In genomic region chr21:41321211-41321907, GRCh38 we compare ENCODE assay signal across 11 cellular contexts. TPM values are rescaled to one million over a fixed set of nuclear protein-coding genes. Genes with fewer than 3 reads are reported as not detected.
DNase-seq lines count a peak whose midpoint lies in the region; ATAC-seq and TF ChIP-seq lines count a peak whose summit lies in the region.
"Had no signal": no experiment of that assay in that cellular context is flagged by ENCODE, and none has a peak within 500 bp of the region (broad histone marks: within the 10 kb centered on the region; RNA-seq: fewer than 3 reads in every experiment).

No MANE protein-coding gene starts in this region.

- H3K36me3 Mint-ChIP-seq in activated naive CD4-positive, alpha-beta T cell treated with anti-CD3 and anti-CD28 coated beads, Interleukin-2, amount 50 U/mL, for 72 hours: no peaks in the 10 kb centered on the region
- no peaks in the 10 kb centered on the region for H3K36me3 Mint-ChIP-seq in activated CD8-positive, alpha-beta T cell treated with anti-CD3 and anti-CD28 coated beads for 36 hours (ENCODE audit: low read depth)

- no peak for TF ChIP-seq CTCF in activated CD8-positive, alpha-beta T cell treated with anti-CD3 and anti-CD28 coated beads for 36 hours (IDR thresholded peaks at IDR 0.05)
- no peak for TF ChIP-seq CTCF in lower lobe of right lung (IDR thresholded peaks at IDR 0.05)

- no peak overlapping the region for H2AK5ac ChIP-seq in mesendoderm (ENCODE audit: low read length)

- intact Hi-C loops in activated CD8-positive, alpha-beta T cell treated with anti-CD3 and anti-CD28 coated beads for 36 hours (cut with micrococcal nuclease): no loop called here
- intact Hi-C loops in lower lobe of right lung (cut with DNase I): no loop called here

- H3K4me3 ChIP-seq in mesendoderm (ENCODE audit: low read length): no peak overlapping the region
- H3K4me3 ChIP-seq in lower lobe of right lung: no peak overlapping the region
- H3K4me3 ChIP-seq: ovary had no signal

- in situ Hi-C loops in G401 (cut with HindIII; ENCODE audit: low sequenced_read_pairs): no loop called here

- no peak overlapping the region for H3K9ac ChIP-seq in mesendoderm (ENCODE audit: low read length)

- H2BK5ac ChIP-seq in mesendoderm (ENCODE audit: low read length): no peak overlapping the region

- no peak for DNase-seq in activated naive CD4-positive, alpha-beta T cell treated with anti-CD3 and anti-CD28 coated beads, Interleukin-2, amount 50 U/mL, for 72 hours (ENCODE audit: low spot score in 2 of 2)
- DNase-seq in activated naive CD4-positive, alpha-beta T cell treated with anti-CD3 and anti-CD28 coated beads, Interleukin-2, amount 50 U/mL, for 16 hours: no peak
- DNase-seq in NCI-H187 (lab: John Stamatoyannopoulos, UW) (peak; percentile 50 to 61), G401 (ENCODE audit: low spot score) (no peak), mesendoderm (no peak), lower lobe of right lung (no peak)
- peak; percentile 34 for DNase-seq in activated CD8-positive, alpha-beta T cell treated with anti-CD3 and anti-CD28 coated beads for 36 hours
- DNase-seq in stimulated activated naive CD8-positive, alpha-beta T cell treated with anti-CD3 and anti-CD28 coated beads, Interleukin-15, Interleukin-2, amounts not matched to agents 100 U/mL and 50 U/mL, for 24 hours: peak; percentile 13
- DNase-seq: GOT3, mammary epithelial cell, ovary had no signal

- no CpG with 5 or more reads among the region's 20 CpGs for WGBS in mesendoderm (ENCODE audit: extremely low coverage, insufficient coverage, low lambda C conversion rate)

- H3K79me2 ChIP-seq in mesendoderm (ENCODE audit: control insufficient read depth, insufficient read depth, low read length): no peaks in the 10 kb centered on the region

- H3K27me3 ChIP-seq in mesendoderm (ENCODE audit: insufficient read depth, low read length, poor library complexity) (no peaks in the 10 kb centered on the region), lower lobe of right lung (ENCODE audit: low read depth) (peaks cover 9% of the 10 kb centered on the region)
- H3K27me3 ChIP-seq: ovary had no signal

- ATAC-seq in activated naive CD4-positive, alpha-beta T cell treated with anti-CD3 and anti-CD28 coated beads, Interleukin-2, amount 50 U/mL, for 72 hours: peak; percentile 55 to 59
- peak; percentile 68 for ATAC-seq in activated CD8-positive, alpha-beta T cell treated with anti-CD3 and anti-CD28 coated beads for 36 hours
- ATAC-seq in stimulated activated naive CD8-positive, alpha-beta T cell treated with anti-CD3 and anti-CD28 coated beads, Interleukin-15, Interleukin-2, amounts not matched to agents 100 U/mL and 50 U/mL, for 24 hours: peak; percentile 54
- ATAC-seq in lower lobe of right lung: no peak

- peaks cover 13% of the 10 kb centered on the region for H3K4me1 Mint-ChIP-seq in activated CD8-positive, alpha-beta T cell treated with anti-CD3 and anti-CD28 coated beads for 36 hours (ENCODE audit: low read depth)

- H3K27ac ChIP-seq in mesendoderm (ENCODE audit: low read depth, low read length) (no peak overlapping the region), lower lobe of right lung (no peak overlapping the region)
- H3K27ac ChIP-seq: ovary had no signal

- H4K5ac ChIP-seq in mesendoderm (ENCODE audit: low read length): no peak overlapping the region

- H3K56ac ChIP-seq in mesendoderm (ENCODE audit: low read length): no peak overlapping the region

- peaks cover 13% of the 10 kb centered on the region for H3K27me3 Mint-ChIP-seq in activated CD8-positive, alpha-beta T cell treated with anti-CD3 and anti-CD28 coated beads for 36 hours

- H3K4me1 ChIP-seq in mesendoderm (ENCODE audit: control insufficient read depth, low read depth, low read length): peaks cover 1% of the 10 kb centered on the region
- peaks cover 7% of the 10 kb centered on the region for H3K4me1 ChIP-seq in lower lobe of right lung

- no peaks in the 10 kb centered on the region for H3K9me3 Mint-ChIP-seq in activated naive CD4-positive, alpha-beta T cell treated with anti-CD3 and anti-CD28 coated beads, Interleukin-2, amount 50 U/mL, for 72 hours
- no peaks in the 10 kb centered on the region for H3K9me3 Mint-ChIP-seq in activated CD8-positive, alpha-beta T cell treated with anti-CD3 and anti-CD28 coated beads for 36 hours

- no peak overlapping the region for H3K4me3 Mint-ChIP-seq in activated CD8-positive, alpha-beta T cell treated with anti-CD3 and anti-CD28 coated beads for 36 hours

- no peak overlapping the region for H3K4me2 ChIP-seq in mesendoderm (ENCODE audit: low read length)

- H3K18ac ChIP-seq in mesendoderm (ENCODE audit: low read length): no peak overlapping the region

- no peak overlapping the region for H4K8ac ChIP-seq in mesendoderm (ENCODE audit: low read depth, low read length)

- no peak overlapping the region for H3K27ac Mint-ChIP-seq in activated naive CD4-positive, alpha-beta T cell treated with anti-CD3 and anti-CD28 coated beads, Interleukin-2, amount 50 U/mL, for 72 hours
- H3K27ac Mint-ChIP-seq in activated CD8-positive, alpha-beta T cell treated with anti-CD3 and anti-CD28 coated beads for 36 hours: no peak overlapping the region

- POLR2A ChIA-PET in activated CD8-positive, alpha-beta T cell treated with anti-CD3 and anti-CD28 coated beads for 36 hours (lab: Charles Lee): no interaction called here

- no peak overlapping the region for H2BK120ac ChIP-seq in mesendoderm (ENCODE audit: low read depth, low read length)

- CTCF ChIA-PET in activated CD8-positive, alpha-beta T cell treated with anti-CD3 and anti-CD28 coated beads for 36 hours (lab: Charles Lee): no interaction called here

- H3K36me3 ChIP-seq in mesendoderm (ENCODE audit: control insufficient read depth, insufficient read depth, low read length): no peaks in the 10 kb centered on the region
- H3K36me3 ChIP-seq in lower lobe of right lung: no peaks in the 10 kb centered on the region
- H3K36me3 ChIP-seq: ovary had no signal

- H2BK15ac ChIP-seq in mesendoderm (replicated peaks; ENCODE audit: low read depth): no peak overlapping the region

- no peak overlapping the region for H3K23ac ChIP-seq in mesendoderm (ENCODE audit: low read length)

- no peaks in the 10 kb centered on the region for H3K9me3 ChIP-seq in lower lobe of right lung
- H3K9me3 ChIP-seq: ovary had no signal

- no peak overlapping the region for H3K4ac ChIP-seq in mesendoderm (ENCODE audit: low read depth, low read length)

- no peaks in the 10 kb centered on the region for H3K79me1 ChIP-seq in mesendoderm (ENCODE audit: low read length)

RNA-seq across cellular contexts. Expression of gene FAM3B, which starts 4.8 kb away (rescaled TPM):
- total RNA-seq in activated naive CD4-positive, alpha-beta T cell treated with anti-CD3 and anti-CD28 coated beads, Interleukin-2, amount 50 U/mL, for 72 hours: not detected
- not detected for total RNA-seq in activated CD8-positive, alpha-beta T cell treated with anti-CD3 and anti-CD28 coated beads for 36 hours
- total RNA-seq in G401 (2014; rRNA removed; shearing (Covaris generic)): not detected in 2 replicates
- polyA plus RNA-seq in mesendoderm (2013, experiment 1 of 2): 1.6 TPM
- polyA plus RNA-seq in mesendoderm (2013, experiment 2 of 2): 1.9 TPM
- 4.8 TPM for total RNA-seq in lower lobe of right lung
- polyA plus RNA-seq: mammary epithelial cell had no signal

RNA-seq across cellular contexts. Expression of gene MX2, which starts 40.5 kb away (rescaled TPM):
- 10 to 100 TPM in 1 of 2 donors, 1 to 10 TPM in 1; 3.6 to 79.4 TPM for total RNA-seq in activated naive CD4-positive, alpha-beta T cell treated with anti-CD3 and anti-CD28 coated beads, Interleukin-2, amount 50 U/mL, for 72 hours
- 10 to 100 TPM in 1 of 2 experiments, 1 to 10 TPM in 1; 9.2 to 10.3 TPM for total RNA-seq in activated CD8-positive, alpha-beta T cell treated with anti-CD3 and anti-CD28 coated beads for 36 hours
- total RNA-seq in G401 (2014; rRNA removed; shearing (Covaris generic)): not detected in 2 replicates
- polyA plus RNA-seq in mesendoderm (2013, experiment 1 of 2): 11.1 TPM
- 10.7 TPM for polyA plus RNA-seq in mesendoderm (2013, experiment 2 of 2)
- total RNA-seq in lower lobe of right lung: 35.5 TPM
- total RNA-seq: mammary epithelial cell had no signal
- polyA plus RNA-seq: mammary epithelial cell had no signal

Comparison
In these comparisons a context has a peak if more than half of its experiments do, and no peak if none do; other contexts are left out.
1. ATAC-seq: peak in activated naive CD4-positive, alpha-beta T cell treated with anti-CD3 and anti-CD28 coated beads, Interleukin-2, amount 50 U/mL, for 72 hours (2 of 2), activated CD8-positive, alpha-beta T cell treated with anti-CD3 and anti-CD28 coated beads for 36 hours (single experiment) and stimulated activated naive CD8-positive, alpha-beta T cell treated with anti-CD3 and anti-CD28 coated beads, Interleukin-15, Interleukin-2, amounts not matched to agents 100 U/mL and 50 U/mL, for 24 hours (single experiment); none in lower lobe of right lung (0 of 2).
2. DNase-seq: peak in NCI-H187 (2 of 2), activated CD8-positive, alpha-beta T cell treated with anti-CD3 and anti-CD28 coated beads for 36 hours (single experiment) and stimulated activated naive CD8-positive, alpha-beta T cell treated with anti-CD3 and anti-CD28 coated beads, Interleukin-15, Interleukin-2, amounts not matched to agents 100 U/mL and 50 U/mL, for 24 hours (single experiment); none in activated naive CD4-positive, alpha-beta T cell treated with anti-CD3 and anti-CD28 coated beads, Interleukin-2, amount 50 U/mL, for 72 hours (0 of 2), activated naive CD4-positive, alpha-beta T cell treated with anti-CD3 and anti-CD28 coated beads, Interleukin-2, amount 50 U/mL, for 16 hours (single experiment), G401 (single experiment), mesendoderm (single experiment) and lower lobe of right lung (single experiment).